ENCODE assay signal across 14 cellular contexts in the genomic region with DNA sequence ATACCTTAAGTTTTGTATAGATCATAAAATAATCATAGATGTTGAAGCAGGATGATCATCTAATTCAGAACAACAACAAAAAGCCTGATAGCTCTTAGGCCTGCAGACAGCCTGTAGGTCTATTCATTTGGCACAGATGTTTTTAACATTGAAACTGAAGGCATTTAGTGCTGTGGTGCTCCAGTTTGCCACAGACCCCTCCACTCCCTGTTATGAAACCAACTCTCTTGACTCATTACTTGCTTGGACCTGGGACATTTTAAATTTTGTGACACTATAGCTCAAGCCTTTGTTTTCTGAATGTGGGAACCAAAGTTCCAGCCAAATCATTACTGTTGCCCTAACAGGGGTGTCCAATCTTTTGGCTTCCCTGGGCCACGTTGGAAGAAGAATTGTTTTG. TPM values are rescaled to one million over a fixed set of nuclear protein-coding genes. Genes with fewer than 3 reads are reported as not detected.
A peak's percentile ranks its signal among the peaks of the same experiment; 100 is the strongest.
DNase-seq lines count a peak whose midpoint lies in the region; ATAC-seq and TF ChIP-seq lines count a peak whose summit lies in the region.
"Had no signal": no experiment of that assay in that cellular context is flagged by ENCODE, and none has a peak within 500 bp of the region (broad histone marks: within the 10 kb centered on the region; RNA-seq: fewer than 3 reads in every experiment).

No MANE protein-coding gene starts in this region.

- peaks cover 71% of the 10 kb centered on the region for H3K4me1 Mint-ChIP-seq in activated CD8-positive, alpha-beta memory T cell treated with anti-CD3 and anti-CD28 coated beads, Interleukin-2, amount 10 ng/mL, durations not matched to agents 7 days and 5 days
- peaks cover 76% of the 10 kb centered on the region for H3K4me1 Mint-ChIP-seq in activated CD8-positive, alpha-beta T cell treated with anti-CD3 and anti-CD28 coated beads, Interleukin-2, amount 10 ng/mL, durations not matched to agents 7 days and 5 days (ENCODE audit: low read depth)
- H3K4me1 Mint-ChIP-seq in CD14-positive monocyte, result peaks cover 29% of the 10 kb centered on the region

- peak; percentile 79 for DNase-seq in activated CD8-positive, alpha-beta memory T cell treated with anti-CD3 and anti-CD28 coated beads, Interleukin-2, amount 10 ng/mL, durations not matched to agents 7 days and 5 days
- no peak for DNase-seq in activated CD8-positive, alpha-beta memory T cell treated with anti-CD3 and anti-CD28 coated beads, Interleukin-2, amount 50 U/mL, for 4 hours
- DNase-seq in activated CD8-positive, alpha-beta T cell treated with anti-CD3 and anti-CD28 coated beads, Interleukin-2, amount 10 ng/mL, durations not matched to agents 7 days and 5 days, result peak; percentile 62
- DNase-seq in spleen (no peak), CD14-positive monocyte (ENCODE audit: low spot score) (no peak), NCI-H2081 treated with DMSO at 0.1 percent for 48 hours (lab: John Stamatoyannopoulos, UW) (no peak)
- DNase-seq: ACHN, mesendoderm, ovary, SHP77 treated with DMSO at 0.1 percent for 48 hours, thyroid gland had no signal

- H3K27ac Mint-ChIP-seq in activated CD8-positive, alpha-beta memory T cell treated with anti-CD3 and anti-CD28 coated beads, Interleukin-2, amount 10 ng/mL, durations not matched to agents 7 days and 5 days, result peak overlapping the region; percentile 91
- H3K27ac Mint-ChIP-seq in activated CD8-positive, alpha-beta T cell treated with anti-CD3 and anti-CD28 coated beads, Interleukin-2, amount 10 ng/mL, durations not matched to agents 7 days and 5 days, result peak overlapping the region; percentile 85
- H3K27ac Mint-ChIP-seq in CD14-positive monocyte, result no peak overlapping the region
- H3K27ac Mint-ChIP-seq: brain had no signal

- H3K4me3 ChIP-seq in spleen, result peak overlapping the region in 1 of 8 donors; percentile 38
- H3K4me3 ChIP-seq: ovary, thyroid gland had no signal

- no peak for TF ChIP-seq POLR2A in spleen (IDR thresholded peaks at IDR 0.05)

- TF ChIP-seq CTCF in spleen (IDR thresholded peaks at IDR 0.05 in 8 of 11, conservative IDR thresholded peaks at IDR 0.05 in 3 of 11) (no peak), CD14-positive monocyte (IDR thresholded peaks at IDR 0.05) (no peak)

- no peaks in the 10 kb centered on the region for H3K36me3 ChIP-seq in spleen
- H3K36me3 ChIP-seq: ovary, thyroid gland had no signal

- peak overlapping the region; percentile 16 to 92 (median 90) for H3K27ac ChIP-seq in spleen
- H3K27ac ChIP-seq: ovary had no signal

- peak; percentile 56 for ATAC-seq in activated CD8-positive, alpha-beta memory T cell treated with anti-CD3 and anti-CD28 coated beads, Interleukin-2, amount 10 ng/mL, durations not matched to agents 7 days and 5 days
- peak; percentile 63 for ATAC-seq in GM21786 (IDR thresholded peaks at IDR 0.05; ENCODE audit: unreplicated experiment)
- peak; percentile 27 for ATAC-seq in activated CD8-positive, alpha-beta T cell treated with anti-CD3 and anti-CD28 coated beads, Interleukin-2, amount 10 ng/mL, durations not matched to agents 7 days and 5 days
- no peak for ATAC-seq in HG03108 (IDR thresholded peaks at IDR 0.05; ENCODE audit: unreplicated experiment)

- H3K4me3 Mint-ChIP-seq in activated CD8-positive, alpha-beta memory T cell treated with anti-CD3 and anti-CD28 coated beads, Interleukin-2, amount 10 ng/mL, durations not matched to agents 7 days and 5 days, result peak overlapping the region; percentile 97
- H3K4me3 Mint-ChIP-seq in activated CD8-positive, alpha-beta T cell treated with anti-CD3 and anti-CD28 coated beads, Interleukin-2, amount 10 ng/mL, durations not matched to agents 7 days and 5 days, result peak overlapping the region; percentile 94
- no peak overlapping the region for H3K4me3 Mint-ChIP-seq in CD14-positive monocyte
- H3K4me3 Mint-ChIP-seq: brain had no signal

- peaks cover 0 to 5% (median 0%) of the 10 kb centered on the region in 8 donors for H3K9me3 ChIP-seq in spleen
- H3K9me3 ChIP-seq: ovary, thyroid gland had no signal

- H3K27me3 Mint-ChIP-seq in activated CD8-positive, alpha-beta memory T cell treated with anti-CD3 and anti-CD28 coated beads, Interleukin-2, amount 10 ng/mL, durations not matched to agents 7 days and 5 days, result no peaks in the 10 kb centered on the region
- no peaks in the 10 kb centered on the region for H3K27me3 Mint-ChIP-seq in activated CD8-positive, alpha-beta T cell treated with anti-CD3 and anti-CD28 coated beads, Interleukin-2, amount 10 ng/mL, durations not matched to agents 7 days and 5 days (ENCODE audit: low read depth)
- H3K27me3 Mint-ChIP-seq in CD14-positive monocyte (ENCODE audit: low read depth in 3 of 3), result peaks cover 0 to 2% (median 1%) of the 10 kb centered on the region in 3 donors

- peaks cover 31 to 96% (median 47%) of the 10 kb centered on the region in 6 donors for H3K4me1 ChIP-seq in spleen

- intact Hi-C loops in spleen (cut with DNase I; ENCODE audit: low total_unique reads), result no loop called here
- intact Hi-C loops in CD14-positive monocyte (cut with micrococcal nuclease), result no loop called here

- H3K9me3 Mint-ChIP-seq in activated CD8-positive, alpha-beta memory T cell treated with anti-CD3 and anti-CD28 coated beads, Interleukin-2, amount 10 ng/mL, durations not matched to agents 7 days and 5 days (ENCODE audit: low read depth), result no peaks in the 10 kb centered on the region
- no peaks in the 10 kb centered on the region for H3K9me3 Mint-ChIP-seq in activated CD8-positive, alpha-beta T cell treated with anti-CD3 and anti-CD28 coated beads, Interleukin-2, amount 10 ng/mL, durations not matched to agents 7 days and 5 days (ENCODE audit: insufficient read depth)
- peaks cover 0 to under 1% (median 0%) of the 10 kb centered on the region in 7 donors for H3K9me3 Mint-ChIP-seq in CD14-positive monocyte

- POLR2A ChIA-PET in activated CD8-positive, alpha-beta T cell treated with anti-CD3 and anti-CD28 coated beads, Interleukin-2, amount 10 ng/mL, durations not matched to agents 7 days and 5 days (lab: Charles Lee), result interaction anchor here (0.6 to 9.9 kb wide), 13 partner anchors 8 to 412 kb away, joined by 3 to 223 read pairs (median 6); a partner anchor contains a TSS

- CTCF ChIA-PET in activated CD8-positive, alpha-beta memory T cell treated with anti-CD3 and anti-CD28 coated beads, Interleukin-2, amount 10 ng/mL, durations not matched to agents 7 days and 5 days (lab: Charles Lee), result interaction anchor here (1.0 to 2.7 kb wide), 9 partner anchors 8 to 333 kb away, joined by 3 to 9 read pairs (median 5); a partner anchor contains a TSS
- CTCF ChIA-PET in activated CD8-positive, alpha-beta T cell treated with anti-CD3 and anti-CD28 coated beads, Interleukin-2, amount 10 ng/mL, durations not matched to agents 7 days and 5 days (lab: Charles Lee), result interaction anchor here (0.8 to 4.8 kb wide), 7 partner anchors 8 to 71 kb away, joined by 3 to 42 read pairs (median 9); a partner anchor contains a TSS

- 79 to 87% (median 82%) methylated on average over 1 of the region's 1 CpG for WGBS in spleen, 5 donors

- H3K27me3 ChIP-seq in spleen (replicated peaks in 1 of 7), result no peaks in the 10 kb centered on the region
- H3K27me3 ChIP-seq: ovary, thyroid gland had no signal

- H3K36me3 Mint-ChIP-seq in activated CD8-positive, alpha-beta memory T cell treated with anti-CD3 and anti-CD28 coated beads, Interleukin-2, amount 10 ng/mL, durations not matched to agents 7 days and 5 days, result peaks cover 64% of the 10 kb centered on the region
- H3K36me3 Mint-ChIP-seq in activated CD8-positive, alpha-beta T cell treated with anti-CD3 and anti-CD28 coated beads, Interleukin-2, amount 10 ng/mL, durations not matched to agents 7 days and 5 days (ENCODE audit: low read depth), result peaks cover 72% of the 10 kb centered on the region
- H3K36me3 Mint-ChIP-seq in CD14-positive monocyte, result peaks cover 0 to 4% of the 10 kb centered on the region in 2 donors
- H3K36me3 Mint-ChIP-seq: brain had no signal

RNA-seq across cellular contexts. Expression of a gene that starts 9.1 kb away (rescaled TPM):
- 100 to 1,000 TPM; 304 to 312 TPM for total RNA-seq in activated CD8-positive, alpha-beta memory T cell treated with anti-CD3 and anti-CD28 coated beads, Interleukin-2, amount 10 ng/mL, durations not matched to agents 7 days and 5 days
- total RNA-seq in activated CD8-positive, alpha-beta T cell treated with anti-CD3 and anti-CD28 coated beads, Interleukin-2, amount 10 ng/mL, durations not matched to agents 7 days and 5 days, result 100 to 1,000 TPM; 318 to 343 TPM
- 100 to 1,000 TPM in 6 of 7 donors, 10 to 100 TPM in 1; 90.6 to 184 (median 110) TPM for total RNA-seq in spleen
- polyA plus RNA-seq in spleen, result 10 to 100 TPM; 10.0 to 18.0 (median 12.3) TPM
- 1 to 10 TPM; 3.6 to 5.4 TPM for polyA plus RNA-seq in CD14-positive monocyte

RNA-seq across cellular contexts. Expression of a gene that starts 49.4 kb away (rescaled TPM):
- total RNA-seq in activated CD8-positive, alpha-beta memory T cell treated with anti-CD3 and anti-CD28 coated beads, Interleukin-2, amount 10 ng/mL, durations not matched to agents 7 days and 5 days, result 1 to 10 TPM in 1 of 2 experiments, under 1 TPM in 1; 0.70 to 1.3 TPM
- total RNA-seq in activated CD8-positive, alpha-beta T cell treated with anti-CD3 and anti-CD28 coated beads, Interleukin-2, amount 10 ng/mL, durations not matched to agents 7 days and 5 days, result under 1 TPM; 0.52 to 0.66 TPM
- 1 to 10 TPM in 1 of 7 donors, under 1 TPM in 6; 0.46 to 1.0 (median 0.77) TPM for total RNA-seq in spleen
- under 1 TPM; 0.17 to 0.38 (median 0.36) TPM for polyA plus RNA-seq in spleen
- polyA plus RNA-seq in CD14-positive monocyte, result not detected

Comparison
In these comparisons a context has a peak if more than half of its experiments do, and no peak if none do; other contexts are left out.
1. DNase-seq: peak in activated CD8-positive, alpha-beta memory T cell treated with anti-CD3 and anti-CD28 coated beads, Interleukin-2, amount 10 ng/mL, durations not matched to agents 7 days and 5 days (single experiment) and activated CD8-positive, alpha-beta T cell treated with anti-CD3 and anti-CD28 coated beads, Interleukin-2, amount 10 ng/mL, durations not matched to agents 7 days and 5 days (single experiment); none in activated CD8-positive, alpha-beta memory T cell treated with anti-CD3 and anti-CD28 coated beads, Interleukin-2, amount 50 U/mL, for 4 hours (single experiment), spleen (single experiment), CD14-positive monocyte (single experiment) and NCI-H2081 treated with DMSO at 0.1 percent for 48 hours (single experiment).
2. H3K27ac Mint-ChIP-seq: peak in activated CD8-positive, alpha-beta memory T cell treated with anti-CD3 and anti-CD28 coated beads, Interleukin-2, amount 10 ng/mL, durations not matched to agents 7 days and 5 days (single experiment) and activated CD8-positive, alpha-beta T cell treated with anti-CD3 and anti-CD28 coated beads, Interleukin-2, amount 10 ng/mL, durations not matched to agents 7 days and 5 days (single experiment); none in CD14-positive monocyte (0 of 7).
3. H3K4me3 Mint-ChIP-seq: peak in activated CD8-positive, alpha-beta memory T cell treated with anti-CD3 and anti-CD28 coated beads, Interleukin-2, amount 10 ng/mL, durations not matched to agents 7 days and 5 days (single experiment) and activated CD8-positive, alpha-beta T cell treated with anti-CD3 and anti-CD28 coated beads, Interleukin-2, amount 10 ng/mL, durations not matched to agents 7 days and 5 days (single experiment); none in CD14-positive monocyte (0 of 2).